9 cellular contexts compared by ENCODE assay signal in the genomic region with DNA sequence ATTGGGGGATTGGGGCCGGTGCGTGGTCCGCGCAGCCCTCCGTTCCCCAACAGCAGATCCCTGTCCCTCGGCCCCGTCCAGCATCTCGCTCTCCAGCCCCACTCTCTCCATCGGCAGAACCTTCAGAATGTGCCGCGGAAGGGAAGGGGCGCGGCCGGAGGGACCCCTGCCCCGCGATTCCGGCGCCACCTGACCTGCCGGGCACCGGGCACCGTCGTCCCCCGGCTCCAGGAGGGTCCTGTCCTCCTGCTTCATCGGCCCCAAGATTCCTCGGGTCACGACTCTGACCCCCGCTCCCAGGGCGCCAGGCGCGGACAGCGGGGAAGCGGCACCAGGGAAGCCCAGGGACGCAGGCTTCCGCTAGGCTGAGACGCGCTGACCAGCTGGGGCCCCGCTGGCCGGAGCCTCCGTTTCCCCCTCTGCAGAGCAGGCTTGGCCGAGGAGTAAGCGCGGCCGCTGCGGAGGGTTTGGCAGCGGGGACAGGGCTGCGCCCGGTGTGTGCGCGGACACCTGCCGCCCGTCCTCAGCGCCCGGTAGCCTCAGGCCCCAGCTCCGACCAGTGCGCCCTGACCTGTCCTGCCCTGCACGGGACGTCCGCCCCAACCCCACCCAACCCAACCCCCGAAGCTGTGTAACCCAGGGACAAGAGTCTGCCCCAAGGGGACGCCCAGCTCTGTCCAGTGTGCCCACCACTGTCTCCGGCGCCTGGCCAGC. TPM values are rescaled to one million over a fixed set of nuclear protein-coding genes. Genes with fewer than 3 reads are reported as not detected.
DNase-seq lines count a peak whose midpoint lies in the region; ATAC-seq and TF ChIP-seq lines count a peak whose summit lies in the region.
"Had no signal": no experiment of that assay in that cellular context is flagged by ENCODE, and none has a peak within 500 bp of the region (broad histone marks: within the 10 kb centered on the region; RNA-seq: fewer than 3 reads in every experiment).

No MANE protein-coding gene starts in this region.

- no peak overlapping the region for H2BK5ac ChIP-seq in mesenchymal stem cell (ENCODE audit: low read depth, low read length, poor library complexity, severe bottlenecking)

- no peak overlapping the region for H3K4ac ChIP-seq in mesenchymal stem cell (ENCODE audit: low read depth in 1 of 2, low read length in 2 of 2)

- TF ChIP-seq POLR2A in heart left ventricle (IDR thresholded peaks at IDR 0.05) (no peak), esophagus muscularis mucosa (IDR thresholded peaks at IDR 0.05; ENCODE audit: low read depth) (no peak), vagina (IDR thresholded peaks at IDR 0.05) (no peak)

- H2AK5ac ChIP-seq in mesenchymal stem cell (ENCODE audit: low read length, severe bottlenecking): no peak overlapping the region

- peaks cover 0 to 26% (median 6%) of the 10 kb centered on the region in 9 donors for H3K27me3 ChIP-seq in heart left ventricle
- H3K27me3 ChIP-seq in esophagus muscularis mucosa: peaks cover 0 to 44% (median 15%) of the 10 kb centered on the region in 4 donors
- H3K27me3 ChIP-seq in mesenchymal stem cell (ENCODE audit: control insufficient read depth in 1 of 2, insufficient read depth in 1 of 2, low read length in 2 of 2): peaks cover 9 to 45% of the 10 kb centered on the region in 2 experiments
- H3K27me3 ChIP-seq in vagina: no peaks in the 10 kb centered on the region

- H3K4me3 ChIP-seq in heart left ventricle (peak overlapping the region in 10 of 12 donors; percentile 20 to 56 (median 46)), esophagus muscularis mucosa (peak overlapping the region; percentile 45 to 51 (median 48)), mesenchymal stem cell (ENCODE audit: insufficient read depth in 1 of 2, low read depth in 1 of 2, low read length in 2 of 2) (peak overlapping the region; percentile 18 to 25), vagina (peak overlapping the region; percentile 32 to 45)

- H3K9me3 ChIP-seq in heart left ventricle (no peaks in the 10 kb centered on the region), esophagus muscularis mucosa (no peaks in the 10 kb centered on the region), mesenchymal stem cell (ENCODE audit: control insufficient read depth, low read length) (no peaks in the 10 kb centered on the region), vagina (no peaks in the 10 kb centered on the region)

- H3K4me2 ChIP-seq in mesenchymal stem cell (ENCODE audit: low read length, poor library complexity, severe bottlenecking): peak overlapping the region; percentile 73

- peak overlapping the region in 1 of 2 experiments; percentile 18 for H3K18ac ChIP-seq in mesenchymal stem cell (ENCODE audit: low read depth in 1 of 2, low read length in 2 of 2)

- H2BK120ac ChIP-seq in mesenchymal stem cell (ENCODE audit: low read depth, low read length): no peak overlapping the region

- H3K79me1 ChIP-seq in mesenchymal stem cell (replicated peaks; ENCODE audit: low read length, poor library complexity, severe bottlenecking): no peaks in the 10 kb centered on the region

- no peak overlapping the region for H4K8ac ChIP-seq in mesenchymal stem cell (ENCODE audit: low read length)

- no peak overlapping the region for H2BK15ac ChIP-seq in mesenchymal stem cell (ENCODE audit: low read depth, poor library complexity, severe bottlenecking)

- H3K4me1 ChIP-seq in heart left ventricle (peaks cover 0 to 32% (median 17%) of the 10 kb centered on the region in 12 donors), esophagus muscularis mucosa (peaks cover 14 to 33% (median 27%) of the 10 kb centered on the region in 4 donors), mesenchymal stem cell (ENCODE audit: control insufficient read depth, insufficient read depth, low read depth, low read length) (peaks cover 26% of the 10 kb centered on the region), vagina (peaks cover 19% of the 10 kb centered on the region)

- no peak overlapping the region for H2BK12ac ChIP-seq in mesenchymal stem cell (ENCODE audit: low read length in 2 of 2)

- H4K91ac ChIP-seq in mesenchymal stem cell (ENCODE audit: low read length): no peak overlapping the region

- 12 to 19% (median 16%) methylated on average over 22 to 62 of the region's 62 CpGs for WGBS in heart left ventricle, 4 donors
- WGBS in esophagus muscularis mucosa: 12% methylated on average over 20 of the region's 62 CpGs
- 22% methylated on average over 45 of the region's 62 CpGs for WGBS in mesenchymal stem cell

- DNase-seq in heart left ventricle (no peak), Right ventricle myocardium inferior (ENCODE audit: missing footprints) (no peak), esophagus muscularis mucosa (ENCODE audit: extremely low spot score) (no peak), mesenchymal stem cell (no peak), vagina (ENCODE audit: extremely low spot score in 2 of 2) (no peak), NCI-H2227 treated with DMSO at 0.1 percent for 48 hours (lab: John Stamatoyannopoulos, UW) (no peak), kidney glomerular epithelial cell (lab: John Stamatoyannopoulos, UW) (no peak)
- DNase-seq: NCI-H2081 treated with DMSO at 0.1 percent for 48 hours had no signal

- intact Hi-C loops in heart left ventricle (cut with DNase I): no loop called here
- intact Hi-C loops in Right ventricle myocardium inferior (cut with DNase I): no loop called here
- intact Hi-C loops in esophagus muscularis mucosa (cut with DNase I): no loop called here
- intact Hi-C loops in vagina (cut with DNase I): no loop called here

- H3K14ac ChIP-seq in mesenchymal stem cell (ENCODE audit: low read length in 2 of 2): no peak overlapping the region

- TF ChIP-seq CTCF in heart left ventricle (IDR thresholded peaks at IDR 0.05): no peak
- no peak for TF ChIP-seq CTCF in esophagus muscularis mucosa (IDR thresholded peaks at IDR 0.05)
- TF ChIP-seq CTCF in vagina (IDR thresholded peaks at IDR 0.05): no peak

- H2AFZ ChIP-seq in mesenchymal stem cell (ENCODE audit: low read depth, low read length): no peak overlapping the region

- no peak overlapping the region for H3K9ac ChIP-seq in mesenchymal stem cell (ENCODE audit: low read length)

- no peak overlapping the region for H3K23ac ChIP-seq in mesenchymal stem cell (ENCODE audit: low read length in 2 of 2)

- H3K27ac ChIP-seq in heart left ventricle (peak overlapping the region in 1 of 12 donors; percentile 79), esophagus muscularis mucosa (replicated peaks in 1 of 4) (no peak overlapping the region), mesenchymal stem cell (ENCODE audit: low read length, poor library complexity, severe bottlenecking) (no peak overlapping the region), vagina (no peak overlapping the region)

- no peak for TF ChIP-seq EP300 in esophagus muscularis mucosa (IDR thresholded peaks at IDR 0.05)

- ATAC-seq in heart left ventricle (peak in 2 of 4 donors; percentile 4 to 12), Right ventricle myocardium inferior (no peak), GM21825 (IDR thresholded peaks at IDR 0.05; ENCODE audit: unreplicated experiment) (no peak)

- H3K36me3 ChIP-seq in heart left ventricle (no peaks in the 10 kb centered on the region), esophagus muscularis mucosa (no peaks in the 10 kb centered on the region), mesenchymal stem cell (ENCODE audit: control insufficient read depth in 1 of 2, insufficient read depth in 2 of 2, low read depth in 1 of 2, low read length in 2 of 2) (no peaks in the 10 kb centered on the region), vagina (no peaks in the 10 kb centered on the region)

RNA-seq across cellular contexts. Expression of a gene that starts 16.8 kb away (rescaled TPM):
- total RNA-seq in heart left ventricle (10 to 100 TPM in 3 of 9 donors, 1 to 10 TPM in 6; 1.7 to 22.3 (median 8.4) TPM), Right ventricle myocardium inferior (4.5 TPM), esophagus muscularis mucosa (100 to 1,000 TPM in 1 of 4 donors, 10 to 100 TPM in 3; 55.8 to 118 (median 73.7) TPM), vagina (35.1 TPM)
- polyA plus RNA-seq in heart left ventricle: 1 to 10 TPM; 1.4 to 9.6 TPM
- polyA plus RNA-seq in mesenchymal stem cell (2013, experiment 1 of 2): 16.6 TPM
- polyA plus RNA-seq in mesenchymal stem cell (2013, experiment 2 of 2): 17.5 TPM

RNA-seq across cellular contexts. Expression of a gene that starts 33.3 kb away (rescaled TPM):
- total RNA-seq in heart left ventricle (100 to 1,000 TPM in 4 of 9 donors, 10 to 100 TPM in 5; 76.8 to 186 (median 94.7) TPM), Right ventricle myocardium inferior (97.4 TPM), esophagus muscularis mucosa (100 to 1,000 TPM; 127 to 220 (median 153) TPM), vagina (197 TPM)
- 100 to 1,000 TPM in 1 of 2 donors, 10 to 100 TPM in 1; 94.8 to 156 TPM for polyA plus RNA-seq in heart left ventricle
- 86.3 TPM for polyA plus RNA-seq in mesenchymal stem cell (2013, experiment 1 of 2)
- polyA plus RNA-seq in mesenchymal stem cell (2013, experiment 2 of 2): 82.9 TPM
